In genomic region chr21:36828208-36828607, GRCh38 we compare ENCODE assay signal across 36 cellular contexts.
"Had no signal": no experiment of that assay in that cellular context is flagged by ENCODE, and none has a peak within 500 bp of the region (broad histone marks: within the 10 kb centered on the region; RNA-seq: fewer than 3 reads in every experiment).

No MANE protein-coding gene starts in this region.

- H3K27me3 ChIP-seq: MG63 had no signal

- H3K9me3 ChIP-seq: MG63 had no signal

- H3K4me3 ChIP-seq: MG63 had no signal

- DNase-seq: Kasumi-1, MG63, MM.1S, MV-4-11, NCI-H1048, NCI-H1092, NCI-H1092 treated with DMSO at 0.1 percent for 48 hours, NCI-H1105, NCI-H1105 treated with DMSO at 0.1 percent for 48 hours, NCI-H1417, NCI-H1417 treated with DMSO at 0.1 percent for 48 hours, NCI-H1436, NCI-H1436 treated with DMSO at 0.1 percent for 48 hours, NCI-H146, NCI-H1694, NCI-H1694 treated with DMSO at 0.1 percent for 48 hours, NCI-H187, NCI-H187 treated with DMSO at 0.1 percent for 48 hours, NCI-H1930, NCI-H2029, NCI-H2029 treated with DMSO at 0.1 percent for 48 hours, NCI-H2081, NCI-H2081 treated with DMSO at 0.1 percent for 48 hours, NCI-H2107, NCI-H2171, NCI-H2171 treated with DMSO at 0.1 percent for 48 hours, NCI-H2227 treated with DMSO at 0.1 percent for 48 hours, NCI-H226, NCI-H345, NCI-H446, NCI-H446 treated with DMSO at 0.1 percent for 48 hours, NCI-H510A, NCI-H510A treated with DMSO at 0.1 percent for 48 hours, NCI-H524, NCI-H524 treated with DMSO at 0.1 percent for 48 hours, NCI-H526 had no signal

- H3K36me3 ChIP-seq: MG63 had no signal
